In genomic region chr14:100820945-100821344, GRCh38 we compare ENCODE assay signal across 24 cellular contexts. TPM values are rescaled to one million over a fixed set of nuclear protein-coding genes. Genes with fewer than 3 reads are reported as not detected.
DNase-seq lines count a peak whose midpoint lies in the region; ATAC-seq, FAIRE-seq and TF ChIP-seq lines count a peak whose summit lies in the region.
"Had no signal": no experiment of that assay in that cellular context is flagged by ENCODE, and none has a peak within 500 bp of the region (broad histone marks: within the 10 kb centered on the region; RNA-seq: fewer than 3 reads in every experiment).

No MANE protein-coding gene starts in this region.

- intact Hi-C loops in Right ventricle myocardium superior (cut with DNase I) (no loop called here), kidney (cut with DNase I) (no loop called here), testis (cut with DNase I; ENCODE audit: low total_unique reads) (loop anchor here (10.0 kb wide), 1 partner anchor 156 kb away; no protein-coding TSS in a partner anchor)

- no peaks in the 10 kb centered on the region for H3K79me2 ChIP-seq in osteoblast (ENCODE audit: insufficient read depth, low read length)

- no peak for TF ChIP-seq POLR2A in testis (IDR thresholded peaks at IDR 0.05)

- peak; percentile 1 for DNase-seq in Right ventricle myocardium superior
- DNase-seq in right atrium auricular region (ENCODE audit: low spot score) = no peak
- DNase-seq in SJCRH30 = peak; percentile 39 to 65
- peak; percentile 26 for DNase-seq in kidney
- DNase-seq in osteoblast (ENCODE audit: insufficient read length, low spot score, missing footprints) = peak; percentile 35
- DNase-seq in dedifferentiated amniotic fluid mesenchymal stem cell (ENCODE audit: extremely low spot score) = no peak
- DNase-seq in testis = no peak
- DNase-seq: 8988T; CD4-positive, alpha-beta memory T cell; DMS 273 treated with DMSO at 0.1 percent for 48 hours; DMS53; DND-41; EL; GOT3; H7; HFFc6 had no signal

- FAIRE-seq in kidney (lab: Jason Lieb, UNC) = no peak
- FAIRE-seq: GM12891, GM19239, HTR-8/SVneo had no signal

- H3K4me3 ChIP-seq in right atrium auricular region (no peak overlapping the region), SJCRH30 (no peak overlapping the region), kidney (ENCODE audit: low read length in 2 of 2) (no peak overlapping the region), osteoblast (ENCODE audit: insufficient read depth, low read length) (no peak overlapping the region), testis (no peak overlapping the region)
- H3K4me3 ChIP-seq: BLaER1 had no signal

- no peak overlapping the region for H3K4me2 ChIP-seq in osteoblast (ENCODE audit: insufficient read depth, low read length)
- H3K4me2 ChIP-seq: BLaER1 had no signal

- 75 to 76% methylated on average over 4 of the region's 4 CpGs for WGBS in testis, 2 donors

- H3K36me3 ChIP-seq in right atrium auricular region = no peaks in the 10 kb centered on the region
- no peaks in the 10 kb centered on the region for H3K36me3 ChIP-seq in SJCRH30
- H3K36me3 ChIP-seq in kidney (ENCODE audit: control insufficient read depth in 1 of 2, insufficient read depth in 2 of 2, low read length in 2 of 2) = no peaks in the 10 kb centered on the region
- H3K36me3 ChIP-seq in osteoblast (ENCODE audit: insufficient read depth, low read length) = no peaks in the 10 kb centered on the region
- H3K36me3 ChIP-seq in testis (ENCODE audit: low read depth, missing control alignments) = no peaks in the 10 kb centered on the region
- H3K36me3 ChIP-seq: BLaER1 had no signal

- H2AFZ ChIP-seq in osteoblast (ENCODE audit: low read length) = no peak overlapping the region

- no peak for TF ChIP-seq CTCF in right atrium auricular region (IDR thresholded peaks at IDR 0.05)
- no peak for TF ChIP-seq CTCF in kidney (IDR thresholded peaks at IDR 0.05; ENCODE audit: borderline replicate concordance, extremely low read depth, insufficient read depth)
- TF ChIP-seq CTCF in osteoblast (IDR thresholded peaks at IDR 0.05; ENCODE audit: extremely low read depth, low read depth, low read length) = no peak
- no peak for TF ChIP-seq CTCF in testis (IDR thresholded peaks at IDR 0.05)

- no peaks in the 10 kb centered on the region for H3K27me3 ChIP-seq in right atrium auricular region
- no peaks in the 10 kb centered on the region for H3K27me3 ChIP-seq in SJCRH30
- H3K27me3 ChIP-seq in osteoblast (ENCODE audit: insufficient read depth, low read length) = peaks cover 13% of the 10 kb centered on the region
- no peaks in the 10 kb centered on the region for H3K27me3 ChIP-seq in testis
- H3K27me3 ChIP-seq: BLaER1 had no signal

- no peak overlapping the region for H3K9ac ChIP-seq in kidney (ENCODE audit: low read length in 2 of 2)
- H3K9ac ChIP-seq: BLaER1 had no signal

- no peaks in the 10 kb centered on the region for H3K9me3 ChIP-seq in right atrium auricular region
- no peaks in the 10 kb centered on the region for H3K9me3 ChIP-seq in SJCRH30 (replicated peaks)
- no peaks in the 10 kb centered on the region for H3K9me3 ChIP-seq in kidney (ENCODE audit: control insufficient read depth in 1 of 2, low read length in 2 of 2)
- H3K9me3 ChIP-seq in osteoblast (ENCODE audit: low read depth, low read length) = no peaks in the 10 kb centered on the region
- no peaks in the 10 kb centered on the region for H3K9me3 ChIP-seq in testis

- H3K27ac ChIP-seq in right atrium auricular region = no peak overlapping the region
- H3K27ac ChIP-seq in SJCRH30 = no peak overlapping the region
- H3K27ac ChIP-seq in kidney (ENCODE audit: low read depth in 2 of 2, low read length in 2 of 2) = no peak overlapping the region
- H3K27ac ChIP-seq in osteoblast (ENCODE audit: low read depth, low read length) = no peak overlapping the region
- H3K27ac ChIP-seq in testis = no peak overlapping the region
- H3K27ac ChIP-seq: BLaER1 had no signal

- H3K4me1 ChIP-seq in right atrium auricular region (no peaks in the 10 kb centered on the region), SJCRH30 (peaks cover 50% of the 10 kb centered on the region), kidney (ENCODE audit: control insufficient read depth in 1 of 2, insufficient read depth in 1 of 2, low read depth in 1 of 2, low read length in 2 of 2) (peaks cover 2% of the 10 kb centered on the region in 2 donors), osteoblast (ENCODE audit: insufficient read depth, low read length) (peaks cover 5% of the 10 kb centered on the region), testis (peaks cover 4% of the 10 kb centered on the region)

- no peaks in the 10 kb centered on the region for H4K20me1 ChIP-seq in osteoblast (ENCODE audit: insufficient read depth, low read length)
- H4K20me1 ChIP-seq: BLaER1 had no signal

- ATAC-seq in Right ventricle myocardium superior (ENCODE audit: poor library complexity) (no peak), HG02981 (IDR thresholded peaks at IDR 0.05; ENCODE audit: unreplicated experiment) (no peak)
- ATAC-seq: HCT116 had no signal

RNA-seq across cellular contexts. Expression of gene MEG3, which starts 5.0 kb away (rescaled TPM):
- total RNA-seq in Right ventricle myocardium superior (24.7 TPM), right atrium auricular region (1 to 10 TPM; 6.5 to 9.5 TPM), kidney (24.0 TPM), osteoblast (200 and 269 TPM in 2 replicates), testis (100 to 1,000 TPM; 228 to 324 TPM)
- 241 and 419 TPM in 2 replicates for total RNA-seq in SJCRH30 (2014; rRNA removed; shearing (Covaris generic))
- polyA plus RNA-seq in kidney (ENCODE audit: insufficient read depth, low read depth, low replicate concordance) (29.6 TPM), testis (ENCODE audit: insufficient read depth, low read depth, low replicate concordance) (107 TPM)
- total RNA-seq: CD4-positive, alpha-beta memory T cell had no signal
- polyA plus RNA-seq: CD14-positive monocyte; CD4-positive, alpha-beta memory T cell; IgD-negative memory B cell had no signal

Comparison
In these comparisons a context has a peak if more than half of its experiments do, and no peak if none do; other contexts are left out.
1. DNase-seq: peak in Right ventricle myocardium superior (single experiment), SJCRH30 (2 of 2), kidney (single experiment) and osteoblast (single experiment); none in right atrium auricular region (single experiment), dedifferentiated amniotic fluid mesenchymal stem cell (single experiment) and testis (single experiment).